ENCODE assay signal across 22 cellular contexts in the genomic region with DNA sequence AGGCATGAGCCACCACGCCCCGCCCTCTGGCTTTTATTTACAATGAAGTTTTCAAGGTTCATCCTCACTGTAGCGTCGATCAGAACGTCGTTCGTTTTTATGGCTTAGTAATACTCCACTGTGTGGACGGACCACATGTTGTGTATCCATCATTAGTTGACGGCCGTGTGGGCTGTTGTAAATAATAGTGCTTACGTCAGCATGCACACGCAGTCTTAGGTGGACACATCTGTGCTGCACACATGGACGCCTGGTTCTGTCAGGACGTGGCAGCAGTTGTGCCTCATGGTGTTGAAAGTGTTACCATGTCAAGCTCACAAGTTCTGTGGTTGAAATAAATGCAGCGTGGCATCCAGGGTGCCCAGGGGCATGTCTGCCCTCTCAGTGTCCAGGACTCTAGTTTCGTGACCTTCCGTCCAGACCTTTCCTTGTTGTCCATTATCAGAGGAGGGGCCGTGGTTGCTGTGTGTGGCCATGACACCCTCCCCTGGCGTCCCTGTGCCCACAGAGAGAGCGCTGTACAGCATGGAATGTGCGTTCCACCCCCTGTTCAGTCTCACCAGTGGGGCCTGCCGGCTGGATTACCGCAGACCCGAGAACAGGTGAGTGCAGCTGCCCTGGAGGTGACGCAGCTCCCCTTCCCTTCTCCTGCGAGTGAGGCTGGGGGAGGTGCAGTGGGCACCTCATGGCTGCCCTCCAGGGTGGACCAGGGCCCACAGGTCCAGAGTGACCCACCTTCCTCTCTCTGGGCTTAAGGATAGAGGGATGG. TPM values are rescaled to one million over a fixed set of nuclear protein-coding genes. Genes with fewer than 3 reads are reported as not detected.
"Had no signal": no experiment of that assay in that cellular context is flagged by ENCODE, and none has a peak within 500 bp of the region (broad histone marks: within the 10 kb centered on the region; RNA-seq: fewer than 3 reads in every experiment).

No MANE protein-coding gene starts in this region.

- DNase-seq: activated CD4-positive, alpha-beta memory T cell treated with anti-CD3 and anti-CD28 coated beads for 36 hours; activated CD4-positive, alpha-beta T cell treated with anti-CD3 and anti-CD28 coated beads, Interleukin-2, amount 10 ng/mL, durations not matched to agents 7 days and 5 days; activated CD4-positive, CD25-positive, alpha-beta regulatory T cell; activated CD8-positive, alpha-beta memory T cell treated with anti-CD3 and anti-CD28 coated beads for 24 hours; activated effector memory CD4-positive, alpha-beta T cell treated with anti-CD3 and anti-CD28 coated beads, Interleukin-2, amount 50 U/mL, for 16 hours; activated naive CD4-positive, alpha-beta T cell treated with anti-CD3 and anti-CD28 coated beads for 36 hours; activated naive CD8-positive, alpha-beta T cell treated with anti-CD3 and anti-CD28 coated beads for 36 hours; activated T-cell treated with anti-CD3 and anti-CD28 coated beads, Interleukin-2, amount 50 U/mL, for 4 hours; brain microvascular endothelial cell; cerebellar nuclear complex; MG63; NCI-H1105; NCI-H1436; NCI-H1694 treated with DMSO at 0.1 percent for 48 hours; NCI-H2081; NCI-H524; Peyer's patch; SIG-M5; T-cell; T-helper 2 cell; T1000 had no signal

- H3K4me3 ChIP-seq: MG63, Peyer's patch had no signal

- FAIRE-seq: TTC549 had no signal

- H3K9me3 ChIP-seq: MG63, Peyer's patch had no signal

- H3K4me3 Mint-ChIP-seq: activated CD4-positive, alpha-beta memory T cell treated with anti-CD3 and anti-CD28 coated beads for 36 hours; activated CD4-positive, alpha-beta T cell treated with anti-CD3 and anti-CD28 coated beads, Interleukin-2, amount 10 ng/mL, durations not matched to agents 7 days and 5 days; activated naive CD4-positive, alpha-beta T cell treated with anti-CD3 and anti-CD28 coated beads for 36 hours; activated naive CD8-positive, alpha-beta T cell treated with anti-CD3 and anti-CD28 coated beads for 36 hours; activated T-cell treated with anti-CD3 and anti-CD28 coated beads, Interleukin-2, amount 50 U/mL, for 4 hours; T-cell had no signal

- ATAC-seq: activated T-cell treated with anti-CD3 and anti-CD28 coated beads, Interleukin-2, amount 50 U/mL, for 4 hours; T-cell had no signal

- H3K27ac ChIP-seq: brain microvascular endothelial cell, Peyer's patch had no signal

- H3K9me3 Mint-ChIP-seq: activated CD4-positive, alpha-beta memory T cell treated with anti-CD3 and anti-CD28 coated beads for 36 hours; activated CD4-positive, alpha-beta T cell treated with anti-CD3 and anti-CD28 coated beads, Interleukin-2, amount 10 ng/mL, durations not matched to agents 7 days and 5 days; activated naive CD4-positive, alpha-beta T cell treated with anti-CD3 and anti-CD28 coated beads for 36 hours; activated naive CD8-positive, alpha-beta T cell treated with anti-CD3 and anti-CD28 coated beads for 36 hours; activated T-cell treated with anti-CD3 and anti-CD28 coated beads, Interleukin-2, amount 50 U/mL, for 4 hours; T-cell had no signal

- H3K27ac Mint-ChIP-seq: activated CD4-positive, alpha-beta memory T cell treated with anti-CD3 and anti-CD28 coated beads for 36 hours; activated CD4-positive, alpha-beta T cell treated with anti-CD3 and anti-CD28 coated beads, Interleukin-2, amount 10 ng/mL, durations not matched to agents 7 days and 5 days; activated naive CD4-positive, alpha-beta T cell treated with anti-CD3 and anti-CD28 coated beads for 36 hours; activated naive CD8-positive, alpha-beta T cell treated with anti-CD3 and anti-CD28 coated beads for 36 hours; T-cell had no signal

- H3K27me3 ChIP-seq: brain microvascular endothelial cell, MG63, Peyer's patch had no signal

- H3K27me3 Mint-ChIP-seq: activated CD4-positive, alpha-beta memory T cell treated with anti-CD3 and anti-CD28 coated beads for 36 hours; activated CD4-positive, alpha-beta T cell treated with anti-CD3 and anti-CD28 coated beads, Interleukin-2, amount 10 ng/mL, durations not matched to agents 7 days and 5 days; activated naive CD8-positive, alpha-beta T cell treated with anti-CD3 and anti-CD28 coated beads for 36 hours; T-cell had no signal

- H3K4me1 ChIP-seq: Peyer's patch had no signal

RNA-seq across cellular contexts. Expression of gene TUBB3, which starts 27.5 kb away (rescaled TPM):
- total RNA-seq: activated naive CD8-positive, alpha-beta T cell treated with anti-CD3 and anti-CD28 coated beads for 36 hours had no signal
